1 cellular context compared by ENCODE assay signal in the genomic region with DNA sequence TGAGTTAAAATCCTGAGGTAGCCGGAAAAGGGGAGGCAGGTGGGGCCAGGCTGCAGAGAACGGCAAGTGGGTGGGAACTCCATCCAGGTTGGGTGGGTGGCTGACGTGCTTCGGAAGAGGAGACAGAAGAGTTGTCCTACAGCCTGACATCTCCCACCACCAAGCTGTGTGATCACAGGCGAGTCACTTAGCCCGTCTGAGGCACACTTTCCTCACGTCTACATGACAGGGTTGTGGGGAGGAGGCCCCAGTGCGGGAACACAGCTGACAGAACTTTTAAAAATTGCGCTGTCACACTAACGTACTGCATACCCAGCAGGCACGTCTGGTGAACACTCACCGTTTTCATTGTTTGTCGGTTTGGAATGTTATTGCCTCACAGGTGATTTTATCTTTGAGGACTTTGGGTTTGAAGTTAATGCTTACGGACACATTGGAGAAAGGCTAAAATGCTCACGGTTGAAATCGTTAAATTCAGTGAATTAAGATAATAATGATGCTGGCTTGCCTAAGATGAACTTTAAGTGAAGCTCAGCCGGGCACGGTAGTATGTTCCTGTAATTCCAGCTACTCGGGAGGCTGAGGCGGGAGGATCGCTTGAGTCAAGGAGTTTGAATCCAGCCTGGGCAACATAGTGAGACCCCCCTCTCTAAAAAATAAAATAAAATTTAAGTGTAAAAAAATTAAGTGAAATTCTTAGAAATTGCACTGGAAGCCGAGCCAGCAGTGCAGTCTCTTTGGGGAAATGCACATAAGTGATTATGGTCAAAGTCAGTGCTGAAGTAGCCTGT.
TF ChIP-seq lines count a peak whose summit lies in the region.

No MANE protein-coding gene starts in this region.

TF ChIP-seq in HEK293, 187 proteins besides CTCF, POLR2A, EP300 and RAD21:
- TF ChIP-seq ZFP41 (tag by site-specific recombination; IDR thresholded peaks at IDR 0.05; ENCODE audit: borderline replicate concordance) = no peak
- no peak for TF ChIP-seq ZIC2 (tag by site-specific recombination; IDR thresholded peaks at IDR 0.05)
- no peak for TF ChIP-seq ZNF544 (tag by site-specific recombination; IDR thresholded peaks at IDR 0.05)
- TF ChIP-seq ZNF792 (tag by site-specific recombination; IDR thresholded peaks at IDR 0.05) = no peak
- no peak for TF ChIP-seq YY2 (tag by site-specific recombination; IDR thresholded peaks at IDR 0.05)
- TF ChIP-seq, protein P1, sequence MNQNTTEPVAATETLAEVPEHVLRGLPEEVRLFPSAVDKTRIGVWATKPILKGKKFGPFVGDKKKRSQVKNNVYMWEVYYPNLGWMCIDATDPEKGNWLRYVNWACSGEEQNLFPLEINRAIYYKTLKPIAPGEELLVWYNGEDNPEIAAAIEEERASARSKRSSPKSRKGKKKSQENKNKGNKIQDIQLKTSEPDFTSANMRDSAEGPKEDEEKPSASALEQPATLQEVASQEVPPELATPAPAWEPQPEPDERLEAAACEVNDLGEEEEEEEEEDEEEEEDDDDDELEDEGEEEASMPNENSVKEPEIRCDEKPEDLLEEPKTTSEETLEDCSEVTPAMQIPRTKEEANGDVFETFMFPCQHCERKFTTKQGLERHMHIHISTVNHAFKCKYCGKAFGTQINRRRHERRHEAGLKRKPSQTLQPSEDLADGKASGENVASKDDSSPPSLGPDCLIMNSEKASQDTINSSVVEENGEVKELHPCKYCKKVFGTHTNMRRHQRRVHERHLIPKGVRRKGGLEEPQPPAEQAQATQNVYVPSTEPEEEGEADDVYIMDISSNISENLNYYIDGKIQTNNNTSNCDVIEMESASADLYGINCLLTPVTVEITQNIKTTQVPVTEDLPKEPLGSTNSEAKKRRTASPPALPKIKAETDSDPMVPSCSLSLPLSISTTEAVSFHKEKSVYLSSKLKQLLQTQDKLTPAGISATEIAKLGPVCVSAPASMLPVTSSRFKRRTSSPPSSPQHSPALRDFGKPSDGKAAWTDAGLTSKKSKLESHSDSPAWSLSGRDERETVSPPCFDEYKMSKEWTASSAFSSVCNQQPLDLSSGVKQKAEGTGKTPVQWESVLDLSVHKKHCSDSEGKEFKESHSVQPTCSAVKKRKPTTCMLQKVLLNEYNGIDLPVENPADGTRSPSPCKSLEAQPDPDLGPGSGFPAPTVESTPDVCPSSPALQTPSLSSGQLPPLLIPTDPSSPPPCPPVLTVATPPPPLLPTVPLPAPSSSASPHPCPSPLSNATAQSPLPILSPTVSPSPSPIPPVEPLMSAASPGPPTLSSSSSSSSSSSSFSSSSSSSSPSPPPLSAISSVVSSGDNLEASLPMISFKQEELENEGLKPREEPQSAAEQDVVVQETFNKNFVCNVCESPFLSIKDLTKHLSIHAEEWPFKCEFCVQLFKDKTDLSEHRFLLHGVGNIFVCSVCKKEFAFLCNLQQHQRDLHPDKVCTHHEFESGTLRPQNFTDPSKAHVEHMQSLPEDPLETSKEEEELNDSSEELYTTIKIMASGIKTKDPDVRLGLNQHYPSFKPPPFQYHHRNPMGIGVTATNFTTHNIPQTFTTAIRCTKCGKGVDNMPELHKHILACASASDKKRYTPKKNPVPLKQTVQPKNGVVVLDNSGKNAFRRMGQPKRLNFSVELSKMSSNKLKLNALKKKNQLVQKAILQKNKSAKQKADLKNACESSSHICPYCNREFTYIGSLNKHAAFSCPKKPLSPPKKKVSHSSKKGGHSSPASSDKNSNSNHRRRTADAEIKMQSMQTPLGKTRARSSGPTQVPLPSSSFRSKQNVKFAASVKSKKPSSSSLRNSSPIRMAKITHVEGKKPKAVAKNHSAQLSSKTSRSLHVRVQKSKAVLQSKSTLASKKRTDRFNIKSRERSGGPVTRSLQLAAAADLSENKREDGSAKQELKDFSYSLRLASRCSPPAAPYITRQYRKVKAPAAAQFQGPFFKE (tag by site-specific recombination; IDR thresholded peaks at IDR 0.05; ENCODE audit: borderline replicate concordance) = no peak
- no peak for TF ChIP-seq ZXDB (tag by site-specific recombination; IDR thresholded peaks at IDR 0.05)
- peak; percentile 40; the same call in 1 of the 2 replicates for TF ChIP-seq EGR2 (tag by site-specific recombination; IDR thresholded peaks at IDR 0.05; ENCODE audit: low read depth)
TF ChIP-seq in HEK293: peak in this region for 1.
